Comparison of ENCODE assay signal across 1 cellular context in genomic region chr16:82605863-82606620, GRCh38.
TF ChIP-seq lines count a peak whose summit lies in the region.

No MANE protein-coding gene starts in this region.

TF ChIP-seq in GM23338, 12 proteins besides CTCF, POLR2A, EP300 and RAD21:
- TF ChIP-seq, protein P1, sequence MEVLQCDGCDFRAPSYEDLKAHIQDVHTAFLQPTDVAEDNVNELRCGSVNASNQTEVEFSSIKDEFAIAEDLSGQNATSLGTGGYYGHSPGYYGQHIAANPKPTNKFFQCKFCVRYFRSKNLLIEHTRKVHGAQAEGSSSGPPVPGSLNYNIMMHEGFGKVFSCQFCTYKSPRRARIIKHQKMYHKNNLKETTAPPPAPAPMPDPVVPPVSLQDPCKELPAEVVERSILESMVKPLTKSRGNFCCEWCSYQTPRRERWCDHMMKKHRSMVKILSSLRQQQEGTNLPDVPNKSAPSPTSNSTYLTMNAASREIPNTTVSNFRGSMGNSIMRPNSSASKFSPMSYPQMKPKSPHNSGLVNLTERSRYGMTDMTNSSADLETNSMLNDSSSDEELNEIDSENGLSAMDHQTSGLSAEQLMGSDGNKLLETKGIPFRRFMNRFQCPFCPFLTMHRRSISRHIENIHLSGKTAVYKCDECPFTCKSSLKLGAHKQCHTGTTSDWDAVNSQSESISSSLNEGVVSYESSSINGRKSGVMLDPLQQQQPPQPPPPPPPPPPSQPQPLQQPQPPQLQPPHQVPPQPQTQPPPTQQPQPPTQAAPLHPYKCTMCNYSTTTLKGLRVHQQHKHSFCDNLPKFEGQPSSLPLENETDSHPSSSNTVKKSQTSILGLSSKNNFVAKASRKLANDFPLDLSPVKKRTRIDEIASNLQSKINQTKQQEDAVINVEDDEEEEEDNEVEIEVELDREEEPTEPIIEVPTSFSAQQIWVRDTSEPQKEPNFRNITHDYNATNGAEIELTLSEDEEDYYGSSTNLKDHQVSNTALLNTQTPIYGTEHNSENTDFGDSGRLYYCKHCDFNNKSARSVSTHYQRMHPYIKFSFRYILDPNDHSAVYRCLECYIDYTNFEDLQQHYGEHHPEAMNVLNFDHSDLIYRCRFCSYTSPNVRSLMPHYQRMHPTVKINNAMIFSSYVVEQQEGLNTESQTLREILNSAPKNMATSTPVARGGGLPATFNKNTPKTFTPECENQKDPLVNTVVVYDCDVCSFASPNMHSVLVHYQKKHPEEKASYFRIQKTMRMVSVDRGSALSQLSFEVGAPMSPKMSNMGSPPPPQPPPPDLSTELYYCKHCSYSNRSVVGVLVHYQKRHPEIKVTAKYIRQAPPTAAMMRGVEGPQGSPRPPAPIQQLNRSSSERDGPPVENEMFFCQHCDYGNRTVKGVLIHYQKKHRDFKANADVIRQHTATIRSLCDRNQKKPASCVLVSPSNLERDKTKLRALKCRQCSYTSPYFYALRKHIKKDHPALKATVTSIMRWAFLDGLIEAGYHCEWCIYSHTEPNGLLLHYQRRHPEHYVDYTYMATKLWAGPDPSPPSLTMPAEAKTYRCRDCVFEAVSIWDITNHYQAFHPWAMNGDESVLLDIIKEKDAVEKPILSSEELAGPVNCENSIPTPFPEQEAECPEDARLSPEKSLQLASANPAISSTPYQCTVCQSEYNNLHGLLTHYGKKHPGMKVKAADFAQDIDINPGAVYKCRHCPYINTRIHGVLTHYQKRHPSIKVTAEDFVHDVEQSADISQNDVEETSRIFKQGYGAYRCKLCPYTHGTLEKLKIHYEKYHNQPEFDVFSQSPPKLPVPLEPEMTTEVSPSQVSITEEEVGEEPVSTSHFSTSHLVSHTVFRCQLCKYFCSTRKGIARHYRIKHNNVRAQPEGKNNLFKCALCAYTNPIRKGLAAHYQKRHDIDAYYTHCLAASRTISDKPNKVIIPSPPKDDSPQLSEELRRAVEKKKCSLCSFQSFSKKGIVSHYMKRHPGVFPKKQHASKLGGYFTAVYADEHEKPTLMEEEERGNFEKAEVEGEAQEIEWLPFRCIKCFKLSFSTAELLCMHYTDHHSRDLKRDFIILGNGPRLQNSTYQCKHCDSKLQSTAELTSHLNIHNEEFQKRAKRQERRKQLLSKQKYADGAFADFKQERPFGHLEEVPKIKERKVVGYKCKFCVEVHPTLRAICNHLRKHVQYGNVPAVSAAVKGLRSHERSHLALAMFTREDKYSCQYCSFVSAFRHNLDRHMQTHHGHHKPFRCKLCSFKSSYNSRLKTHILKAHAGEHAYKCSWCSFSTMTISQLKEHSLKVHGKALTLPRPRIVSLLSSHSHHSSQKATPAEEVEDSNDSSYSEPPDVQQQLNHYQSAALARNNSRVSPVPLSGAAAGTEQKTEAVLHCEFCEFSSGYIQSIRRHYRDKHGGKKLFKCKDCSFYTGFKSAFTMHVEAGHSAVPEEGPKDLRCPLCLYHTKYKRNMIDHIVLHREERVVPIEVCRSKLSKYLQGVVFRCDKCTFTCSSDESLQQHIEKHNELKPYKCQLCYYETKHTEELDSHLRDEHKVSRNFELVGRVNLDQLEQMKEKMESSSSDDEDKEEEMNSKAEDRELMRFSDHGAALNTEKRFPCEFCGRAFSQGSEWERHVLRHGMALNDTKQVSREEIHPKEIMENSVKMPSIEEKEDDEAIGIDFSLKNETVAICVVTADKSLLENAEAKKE (CRISPR knock-in tag; IDR thresholded peaks at IDR 0.05) = no peak; the same call in 1 of the 2 replicates
- peak; percentile 43 for TF ChIP-seq NANOG (IDR thresholded peaks at IDR 0.05; ENCODE audit: borderline replicate concordance)
TF ChIP-seq in GM23338: peak in this region for 1.
